12 cellular contexts compared by ENCODE assay signal in genomic region chr11:62128835-62129234, GRCh38.
"Had no signal": no experiment of that assay in that cellular context is flagged by ENCODE, and none has a peak within 500 bp of the region (broad histone marks: within the 10 kb centered on the region; RNA-seq: fewer than 3 reads in every experiment).

No MANE protein-coding gene starts in this region.

- H3K4me3 Mint-ChIP-seq: activated CD8-positive, alpha-beta T cell treated with anti-CD3 and anti-CD28 coated beads, Interleukin-2, amount 10 ng/mL, durations not matched to agents 7 days and 5 days; activated naive CD4-positive, alpha-beta T cell treated with anti-CD3 and anti-CD28 coated beads, Interleukin-2, amount 50 U/mL, for 24 hours; activated T-cell treated with anti-CD3 and anti-CD28 coated beads, Interleukin-2, amount 50 U/mL, for 24 hours; immature natural killer cell; stimulated activated naive CD8-positive, alpha-beta T cell treated with anti-CD3 and anti-CD28 coated beads, Interleukin-15, amount 100 ng/mL, for 72 hours; T-cell had no signal

- H3K27me3 Mint-ChIP-seq: activated naive CD4-positive, alpha-beta T cell treated with anti-CD3 and anti-CD28 coated beads, Interleukin-2, amount 50 U/mL, for 24 hours; activated T-cell treated with anti-CD3 and anti-CD28 coated beads, Interleukin-2, amount 50 U/mL, for 24 hours; stimulated activated naive CD8-positive, alpha-beta T cell treated with anti-CD3 and anti-CD28 coated beads, Interleukin-15, amount 100 ng/mL, for 72 hours; T-cell had no signal

- H3K9me3 Mint-ChIP-seq: activated naive CD4-positive, alpha-beta T cell treated with anti-CD3 and anti-CD28 coated beads, Interleukin-2, amount 50 U/mL, for 24 hours; activated T-cell treated with anti-CD3 and anti-CD28 coated beads, Interleukin-2, amount 50 U/mL, for 24 hours; immature natural killer cell; stimulated activated naive CD8-positive, alpha-beta T cell treated with anti-CD3 and anti-CD28 coated beads, Interleukin-15, amount 100 ng/mL, for 72 hours; T-cell had no signal

- DNase-seq: activated CD4-positive, CD25-positive, alpha-beta regulatory T cell; activated CD8-positive, alpha-beta T cell treated with anti-CD3 and anti-CD28 coated beads, Interleukin-2, amount 10 ng/mL, durations not matched to agents 7 days and 5 days; activated T-cell treated with anti-CD3 and anti-CD28 coated beads, Interleukin-2, amount 50 U/mL, for 24 hours; dermis blood vessel endothelial cell; effector memory CD4-positive, alpha-beta T cell; immature natural killer cell; kidney glomerular epithelial cell; left ventricle myocardium inferior; stimulated activated naive CD8-positive, alpha-beta T cell treated with anti-CD3 and anti-CD28 coated beads, Interleukin-15, amount 100 ng/mL, for 72 hours; upper lobe of left lung had no signal

- H3K27ac Mint-ChIP-seq: activated CD8-positive, alpha-beta T cell treated with anti-CD3 and anti-CD28 coated beads, Interleukin-2, amount 10 ng/mL, durations not matched to agents 7 days and 5 days; activated naive CD4-positive, alpha-beta T cell treated with anti-CD3 and anti-CD28 coated beads, Interleukin-2, amount 50 U/mL, for 24 hours; activated T-cell treated with anti-CD3 and anti-CD28 coated beads, Interleukin-2, amount 50 U/mL, for 24 hours; immature natural killer cell; T-cell had no signal

- ATAC-seq: activated CD8-positive, alpha-beta T cell treated with anti-CD3 and anti-CD28 coated beads, Interleukin-2, amount 10 ng/mL, durations not matched to agents 7 days and 5 days; stimulated activated naive CD8-positive, alpha-beta T cell treated with anti-CD3 and anti-CD28 coated beads, Interleukin-15, amount 100 ng/mL, for 72 hours; T-cell had no signal
